Comparison of ENCODE assay signal across 1 cellular context in genomic region chr16:68499011-68499410, GRCh38.
TF ChIP-seq lines count a peak whose summit lies in the region.

No MANE protein-coding gene starts in this region.

TF ChIP-seq in GM23338, 12 proteins besides CTCF, POLR2A, EP300 and RAD21:
- TF ChIP-seq JUNB (IDR thresholded peaks at IDR 0.05; ENCODE audit: unreplicated experiment) (no peak), REST (IDR thresholded peaks at IDR 0.05; ENCODE audit: unreplicated experiment) (no peak), ZNF462 (CRISPR knock-in tag; IDR thresholded peaks at IDR 0.05) (no peak), NANOG (IDR thresholded peaks at IDR 0.05; ENCODE audit: borderline replicate concordance) (no peak)
